ENCODE assay signal across 20 cellular contexts in genomic region chr17:77906377-77906871, GRCh38.
"Had no signal": no experiment of that assay in that cellular context is flagged by ENCODE, and none has a peak within 500 bp of the region (broad histone marks: within the 10 kb centered on the region; RNA-seq: fewer than 3 reads in every experiment).

No MANE protein-coding gene starts in this region.

- H3K4me3 ChIP-seq: hepatocyte, left ventricle myocardium inferior, lung, right atrium auricular region, right lobe of liver, skin epidermis, suprapubic skin, thoracic aorta, tibial artery, vagina had no signal

- H3K9me3 ChIP-seq: left ventricle myocardium inferior, right atrium auricular region, right lobe of liver, suprapubic skin, thoracic aorta, tibial artery, vagina had no signal

- H3K4me1 ChIP-seq: parathyroid adenoma, right lobe of liver had no signal

- DNase-seq: islet precursor cell; left ventricle myocardium inferior; mesendoderm; naive B cell; natural killer cell; nephron progenitor cell; nucleus accumbens; right lobe of liver; stimulated activated CD4-positive, alpha-beta T cell treated with anti-CD3 and anti-CD28 coated beads, Interleukin-4, amount 100 ng/mL, for 24 hours; stimulated activated naive CD4-positive, alpha-beta T cell had no signal

- H3K9ac ChIP-seq: parathyroid adenoma had no signal

- H3K27me3 ChIP-seq: right atrium auricular region, right lobe of liver, tibial artery, vagina had no signal

- H3K36me3 ChIP-seq: left ventricle myocardium inferior, right atrium auricular region, right lobe of liver, suprapubic skin, thoracic aorta, tibial artery, vagina had no signal

- H3K4me2 ChIP-seq: hepatocyte had no signal

- ATAC-seq: natural killer cell; stimulated activated effector memory CD8-positive, alpha-beta T cell treated with anti-CD3 and anti-CD28 coated beads, Interleukin-12 subunit alpha, Interleukin-12 subunit beta, amount 100 ng/mL, for 72 hours had no signal

- H3K27ac ChIP-seq: hepatocyte, left ventricle myocardium inferior, parathyroid adenoma, right atrium auricular region, right lobe of liver, skin epidermis, suprapubic skin, thoracic aorta, tibial artery, vagina had no signal

- H2AFZ ChIP-seq: hepatocyte, parathyroid adenoma had no signal
